18 cellular contexts compared by ENCODE assay signal in the genomic region with DNA sequence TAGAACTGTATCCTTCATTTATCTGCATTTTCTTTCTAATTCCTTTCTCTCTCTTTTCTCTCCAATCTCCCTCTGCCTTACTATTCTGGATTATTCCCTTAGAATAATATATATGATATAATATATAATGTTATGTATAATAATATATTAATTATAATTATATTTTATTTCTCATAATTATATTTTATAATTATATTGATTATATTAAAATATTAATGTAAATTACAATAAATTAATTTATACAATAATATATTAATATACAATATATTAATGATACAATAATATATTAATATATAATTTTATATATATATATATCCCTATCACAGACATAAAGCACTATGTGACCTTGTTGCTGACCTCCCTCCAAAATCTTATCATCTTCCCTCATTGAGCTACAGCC.
DNase-seq lines count a peak whose midpoint lies in the region; ATAC-seq, FAIRE-seq and TF ChIP-seq lines count a peak whose summit lies in the region.
"Had no signal": no experiment of that assay in that cellular context is flagged by ENCODE, and none has a peak within 500 bp of the region (broad histone marks: within the 10 kb centered on the region; RNA-seq: fewer than 3 reads in every experiment).

No MANE protein-coding gene starts in this region.

- intact Hi-C loops in kidney (cut with DNase I) = no loop called here

- no peaks in the 10 kb centered on the region for H3K36me3 ChIP-seq in kidney (ENCODE audit: control insufficient read depth in 1 of 2, insufficient read depth in 2 of 2, low read length in 2 of 2)

- H3K27ac Mint-ChIP-seq in WTC11 = no peak overlapping the region
- H3K27ac Mint-ChIP-seq: CD4-positive, alpha-beta memory T cell had no signal

- TF ChIP-seq CTCF in WTC11 (IDR thresholded peaks at IDR 0.05) (no peak), kidney (IDR thresholded peaks at IDR 0.05; ENCODE audit: borderline replicate concordance, extremely low read depth, insufficient read depth) (no peak)

- FAIRE-seq in G401.6 (lab: Jason Lieb, UNC) = peak; percentile 93
- FAIRE-seq in kidney (lab: Jason Lieb, UNC) = peak; percentile 94
- FAIRE-seq: GM12892, H1 had no signal

- H3K27ac ChIP-seq in kidney (ENCODE audit: low read depth in 2 of 2, low read length in 2 of 2) = no peak overlapping the region
- H3K27ac ChIP-seq: GM23248 had no signal

- no peak overlapping the region for H3K4me3 Mint-ChIP-seq in WTC11
- H3K4me3 Mint-ChIP-seq: CD4-positive, alpha-beta memory T cell had no signal

- H3K9me3 ChIP-seq in kidney (ENCODE audit: control insufficient read depth in 1 of 2, low read length in 2 of 2) = no peaks in the 10 kb centered on the region

- POLR2A ChIA-PET in WTC11 (lab: Charles Lee) = no interaction called here

- H3K4me1 Mint-ChIP-seq in WTC11 = no peaks in the 10 kb centered on the region
- H3K4me1 Mint-ChIP-seq: CD4-positive, alpha-beta memory T cell had no signal

- DNase-seq in WTC11 (ENCODE audit: low spot score) = no peak
- DNase-seq in kidney = no peak
- DNase-seq: 8988T; C1 segment of cervical spinal cord; Calu3; CD4-positive, alpha-beta memory T cell; COR-L47; DMS53; DMS79 treated with DMSO at 0.1 percent for 48 hours; GM23248; H7; HCEC 1CT had no signal

- H3K4me3 ChIP-seq in kidney (ENCODE audit: low read length in 2 of 2) = no peak overlapping the region
- H3K4me3 ChIP-seq: GM23248 had no signal

- no peak overlapping the region for H3K9ac ChIP-seq in kidney (ENCODE audit: low read length in 2 of 2)
- H3K9ac ChIP-seq: GM23248 had no signal

- no peaks in the 10 kb centered on the region for H3K9me3 Mint-ChIP-seq in WTC11

- H3K36me3 Mint-ChIP-seq in WTC11 = no peaks in the 10 kb centered on the region
- H3K36me3 Mint-ChIP-seq: CD4-positive, alpha-beta memory T cell had no signal

- H3K27me3 Mint-ChIP-seq in WTC11 (ENCODE audit: low read depth) = no peaks in the 10 kb centered on the region
- H3K27me3 Mint-ChIP-seq: CD4-positive, alpha-beta memory T cell had no signal

- ATAC-seq in WTC11 = no peak
- no peak for ATAC-seq in HG03139 (IDR thresholded peaks at IDR 0.05; ENCODE audit: unreplicated experiment)
- no peak for ATAC-seq in GM21717 (IDR thresholded peaks at IDR 0.05; ENCODE audit: unreplicated experiment)
- ATAC-seq in HG02610 (IDR thresholded peaks at IDR 0.05; ENCODE audit: unreplicated experiment) = no peak

- no peaks in the 10 kb centered on the region for H3K4me1 ChIP-seq in kidney (ENCODE audit: control insufficient read depth in 1 of 2, insufficient read depth in 1 of 2, low read depth in 1 of 2, low read length in 2 of 2)

- CTCF ChIA-PET in WTC11 (lab: Charles Lee) = no interaction called here

TF ChIP-seq in WTC11, 78 proteins besides CTCF, POLR2A, EP300 and RAD21:
- TF ChIP-seq HMGA2 (CRISPR knock-in tag; IDR thresholded peaks at IDR 0.05) = peak; percentile 92; the same call in 1 of the 2 replicates
- TF ChIP-seq OVOL2 (CRISPR knock-in tag; IDR thresholded peaks at IDR 0.05; ENCODE audit: borderline replicate concordance) = no peak
